ENCODE assay signal across 30 cellular contexts in the genomic region with DNA sequence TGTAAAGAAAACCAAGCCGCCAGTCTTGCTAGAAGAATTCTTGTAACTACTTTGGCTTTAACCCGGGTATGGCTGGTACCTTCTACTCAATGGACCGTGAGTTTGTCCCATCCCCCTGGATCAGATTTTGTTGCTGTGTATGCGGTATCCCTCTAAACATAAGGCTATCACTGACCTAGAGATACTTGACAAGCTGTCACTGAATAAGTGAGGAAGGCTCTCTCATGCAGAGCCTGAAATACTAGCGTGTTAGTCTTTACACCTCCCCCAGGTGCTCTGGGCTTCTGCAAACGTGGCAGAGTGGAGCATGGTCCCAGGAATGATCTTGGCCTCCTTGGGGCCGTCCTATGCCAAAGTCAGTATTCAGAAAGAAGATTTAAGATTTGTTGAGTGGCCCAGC. TPM values are rescaled to one million over a fixed set of nuclear protein-coding genes. Genes with fewer than 3 reads are reported as not detected.
"Had no signal": no experiment of that assay in that cellular context is flagged by ENCODE, and none has a peak within 500 bp of the region (broad histone marks: within the 10 kb centered on the region; RNA-seq: fewer than 3 reads in every experiment).

No MANE protein-coding gene starts in this region.

- H3K9me3 ChIP-seq: ascending aorta had no signal

- H3K36me3 ChIP-seq: ascending aorta, cardiac muscle cell had no signal

- H3K27ac ChIP-seq: ascending aorta, cardiac muscle cell had no signal

- ATAC-seq: activated CD4-positive, alpha-beta T cell treated with anti-CD3 and anti-CD28 coated beads for 36 hours; activated CD4-positive, CD25-positive, alpha-beta regulatory T cell treated with anti-CD3 and anti-CD28 coated beads, Interleukin-2, amount 50 U/mL, for 24 hours; activated CD8-positive, alpha-beta memory T cell treated with anti-CD3 and anti-CD28 coated beads, Interleukin-2, amount 10 ng/mL, durations not matched to agents 7 days and 5 days; activated CD8-positive, alpha-beta T cell treated with anti-CD3 and anti-CD28 coated beads, Interleukin-2, amount 10 ng/mL, durations not matched to agents 7 days and 5 days; activated naive CD8-positive, alpha-beta T cell treated with anti-CD3 and anti-CD28 coated beads, Interleukin-2, amount 50 U/mL, for 24 hours; WTC11 had no signal

- H3K4me3 ChIP-seq: ascending aorta, cardiac muscle cell had no signal

- H3K4me1 ChIP-seq: ascending aorta had no signal

- DNase-seq: activated CD4-positive, alpha-beta memory T cell treated with anti-CD3 and anti-CD28 coated beads, Interleukin-2, amount 10 ng/mL, durations not matched to agents 7 days and 5 days; activated CD4-positive, alpha-beta T cell treated with anti-CD3 and anti-CD28 coated beads for 1 hour; activated CD4-positive, alpha-beta T cell treated with anti-CD3 and anti-CD28 coated beads for 36 hours; activated CD4-positive, alpha-beta T cell treated with anti-CD3 and anti-CD28 coated beads for 48 hours; activated CD4-positive, alpha-beta T cell treated with anti-CD3 and anti-CD28 coated beads, Interleukin-2, amount 10 ng/mL, durations not matched to agents 7 days and 5 days; activated CD4-positive, alpha-beta T cell treated with anti-CD3 and anti-CD28 coated beads, Interleukin-2, amount 50 U/mL, for 48 hours; activated CD4-positive, CD25-positive, alpha-beta regulatory T cell; activated CD8-positive, alpha-beta memory T cell treated with anti-CD3 and anti-CD28 coated beads for 24 hours; activated CD8-positive, alpha-beta memory T cell treated with anti-CD3 and anti-CD28 coated beads, Interleukin-2, amount 10 ng/mL, durations not matched to agents 7 days and 5 days; activated CD8-positive, alpha-beta memory T cell treated with anti-CD3 and anti-CD28 coated beads, Interleukin-2, amount 50 U/mL, for 48 hours; activated CD8-positive, alpha-beta T cell treated with anti-CD3 and anti-CD28 coated beads, Interleukin-2, amount 10 ng/mL, durations not matched to agents 7 days and 5 days; activated effector memory CD4-positive, alpha-beta T cell treated with Interleukin-2 at 50 U/mL for 16 hours; activated gamma-delta T cell; activated naive CD4-positive, alpha-beta T cell treated with anti-CD3 and anti-CD28 coated beads, Interleukin-2, amount 10 ng/mL, durations not matched to agents 7 days and 5 days; activated naive CD4-positive, alpha-beta T cell treated with Interleukin-2 at 50 U/mL for 16 hours; activated naive CD8-positive, alpha-beta T cell treated with anti-CD3 and anti-CD28 coated beads, Interleukin-2, amount 10 ng/mL, durations not matched to agents 7 days and 5 days; activated naive CD8-positive, alpha-beta T cell treated with anti-CD3 and anti-CD28 coated beads, Interleukin-2, amount 50 U/mL, for 24 hours; activated T-cell treated with anti-CD3 and anti-CD28 coated beads, Interleukin-2, amount 50 U/mL, for 24 hours; activated T-cell treated with anti-CD3 and anti-CD28 coated beads, Interleukin-2, amount 50 U/mL, for 48 hours; amygdala; anterior cingulate cortex; caudate nucleus; cerebellar nuclear complex; T-helper 1 cell; T-helper 2 cell; T-helper 9 cell had no signal

- H3K27me3 ChIP-seq: ascending aorta, cardiac muscle cell had no signal

RNA-seq across cellular contexts. Expression of a gene that starts 45.8 kb away (rescaled TPM):
- polyA plus RNA-seq: cardiac muscle cell had no signal
